22 cellular contexts compared by ENCODE assay signal in the genomic region with DNA sequence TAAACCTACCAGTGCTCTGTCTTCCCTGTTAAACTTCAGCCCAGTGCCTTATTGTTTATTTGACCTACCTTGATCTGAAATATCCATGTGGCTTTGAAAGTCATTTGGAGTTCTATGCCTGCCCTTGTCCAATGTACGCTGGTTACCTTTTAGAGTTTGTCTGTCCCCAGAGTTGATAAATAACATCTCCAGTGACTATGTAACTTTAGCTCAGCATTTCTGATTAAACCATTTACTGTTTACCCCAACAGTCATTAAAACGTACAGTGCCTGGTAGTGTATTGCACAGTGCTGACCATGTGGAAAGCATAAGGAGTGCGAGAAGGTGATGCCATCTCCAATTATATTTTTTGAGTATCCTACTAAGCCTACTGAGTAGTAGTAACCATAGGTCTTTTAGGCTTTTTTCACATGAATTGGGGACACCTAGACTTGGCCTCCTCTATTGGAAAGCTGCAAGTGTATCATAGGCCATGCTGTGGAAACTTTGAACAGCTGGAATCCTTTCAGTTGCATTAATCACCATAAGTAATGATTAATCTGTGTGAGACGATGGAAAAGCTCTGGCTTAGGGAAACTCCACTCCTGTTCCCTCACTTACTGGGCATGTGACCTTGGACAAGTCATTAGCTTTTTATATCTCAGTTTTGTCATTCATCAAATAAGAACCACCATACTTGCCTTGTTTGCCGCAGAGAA.
DNase-seq lines count a peak whose midpoint lies in the region; ATAC-seq and TF ChIP-seq lines count a peak whose summit lies in the region.
"Had no signal": no experiment of that assay in that cellular context is flagged by ENCODE, and none has a peak within 500 bp of the region (broad histone marks: within the 10 kb centered on the region; RNA-seq: fewer than 3 reads in every experiment).

No MANE protein-coding gene starts in this region.

- no peak for ATAC-seq in GM18873 (IDR thresholded peaks at IDR 0.05; ENCODE audit: low FRiP score, unreplicated experiment)
- ATAC-seq in GM18867 (IDR thresholded peaks at IDR 0.05; ENCODE audit: unreplicated experiment) = no peak
- ATAC-seq: GM23338, K562, Panc1 had no signal

- no peak overlapping the region for H3K4me3 ChIP-seq in epithelial cell of esophagus (ENCODE audit: low read length)
- H3K4me3 ChIP-seq: BLaER1 treated with 17β-estradiol and CSF1 and Interleukin-3, amounts not matched to agents 10 nM and 100 nM; GM23338; HAP-1; K562; MG63; SJCRH30 had no signal

- peak; percentile 8 for DNase-seq in DMS 273 (lab: John Stamatoyannopoulos, UW; ENCODE audit: unreplicated experiment)
- DNase-seq in DMS 273 treated with DMSO at 0.1 percent for 48 hours (lab: John Stamatoyannopoulos, UW) = no peak
- peak; percentile 8 for DNase-seq in epithelial cell of esophagus (ENCODE audit: low read depth)
- DNase-seq in left kidney (ENCODE audit: low read depth, low spot score) = peak; percentile 20
- peak; percentile 96 for DNase-seq in renal cortical epithelial cell (ENCODE audit: low read depth)
- no peak for DNase-seq in NCI-H446 treated with DMSO at 0.1 percent for 48 hours (lab: John Stamatoyannopoulos, UW)
- DNase-seq: Calu3; CD4-positive, alpha-beta memory T cell; DMS53; GF-D8; MG63; NCI-H1436; NCI-H187 treated with DMSO at 0.1 percent for 48 hours; NCI-H2107; SJCRH30 had no signal

- TF ChIP-seq CTCF in epithelial cell of esophagus (IDR thresholded peaks at IDR 0.05; ENCODE audit: insufficient read depth, low read depth, low read length, missing control alignments) = no peak

Comparison
In these comparisons a context has a peak if more than half of its experiments do, and no peak if none do; other contexts are left out.
1. DNase-seq: peak in DMS 273 (single experiment), epithelial cell of esophagus (single experiment), left kidney (single experiment) and renal cortical epithelial cell (single experiment); none in DMS 273 treated with DMSO at 0.1 percent for 48 hours (single experiment) and NCI-H446 treated with DMSO at 0.1 percent for 48 hours (single experiment).